ENCODE assay signal across 16 cellular contexts in the genomic region with DNA sequence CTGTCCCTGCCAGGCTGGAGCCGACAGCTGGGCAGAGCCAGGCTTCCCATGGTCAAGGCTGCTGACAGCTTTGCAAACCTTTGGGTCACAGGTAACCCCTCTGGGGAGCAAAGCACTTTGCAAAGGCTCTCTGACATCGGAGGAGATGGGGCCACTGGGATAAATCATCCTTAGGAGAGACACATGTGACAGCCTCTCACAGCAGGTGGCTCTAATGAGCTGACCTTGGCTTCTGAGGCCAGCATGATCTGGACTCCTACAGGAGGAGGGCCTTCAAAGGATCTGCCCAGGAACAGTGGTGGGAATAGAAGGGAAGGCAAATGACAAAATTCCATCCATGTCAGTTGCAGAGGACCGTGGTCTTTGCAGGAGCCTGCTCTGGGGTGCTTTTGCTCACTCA.
DNase-seq lines count a peak whose midpoint lies in the region; ATAC-seq and TF ChIP-seq lines count a peak whose summit lies in the region.
"Had no signal": no experiment of that assay in that cellular context is flagged by ENCODE, and none has a peak within 500 bp of the region (broad histone marks: within the 10 kb centered on the region; RNA-seq: fewer than 3 reads in every experiment).

No MANE protein-coding gene starts in this region.

- H2BK12ac ChIP-seq in neuronal stem cell (ENCODE audit: low read length): no peak overlapping the region

- H3K27ac ChIP-seq in coronary artery: no peak overlapping the region
- H3K27ac ChIP-seq in neuronal stem cell (replicated peaks; ENCODE audit: low read length): no peak overlapping the region

- peak overlapping the region; percentile 8 for H2BK120ac ChIP-seq in neuronal stem cell (ENCODE audit: low read depth, low read length)

- DNase-seq in coronary artery (ENCODE audit: low spot score) (peak; percentile 40), left kidney (ENCODE audit: low read depth, low spot score) (peak; percentile 53), neuronal stem cell (ENCODE audit: low spot score) (no peak), NCI-H2107 (lab: John Stamatoyannopoulos, UW) (no peak)
- DNase-seq in activated T-cell treated with anti-CD3 and anti-CD28 coated beads, Interleukin-2, amount 50 U/mL, for 4 hours: no peak
- DNase-seq: ACHN; BE2C; C1 segment of cervical spinal cord; Caco-2; CD4-positive, CD25-positive, alpha-beta regulatory T cell; GOT3; H7; HFFc6 had no signal

- no peak overlapping the region for H3K9ac ChIP-seq in neuronal stem cell (ENCODE audit: low read depth, low read length, poor library complexity)

- H3K27me3 ChIP-seq in neuronal stem cell (ENCODE audit: control insufficient read depth in 3 of 3, insufficient read depth in 3 of 3, low read depth in 1 of 3, low read length in 3 of 3): no peaks in the 10 kb centered on the region
- H3K27me3 ChIP-seq: BE2C had no signal

- H2BK5ac ChIP-seq in neuronal stem cell (ENCODE audit: low read length): no peak overlapping the region

- no peaks in the 10 kb centered on the region for H3K9me3 Mint-ChIP-seq in activated T-cell treated with anti-CD3 and anti-CD28 coated beads, Interleukin-2, amount 50 U/mL, for 4 hours

- no peaks in the 10 kb centered on the region for H3K4me1 Mint-ChIP-seq in activated T-cell treated with anti-CD3 and anti-CD28 coated beads, Interleukin-2, amount 50 U/mL, for 4 hours (ENCODE audit: low read depth)
- H3K4me1 Mint-ChIP-seq: CD4-positive, CD25-positive, alpha-beta regulatory T cell had no signal

- no peak overlapping the region for H3K4ac ChIP-seq in neuronal stem cell (ENCODE audit: low read length)

- H3K4me3 ChIP-seq in coronary artery (no peak overlapping the region), neuronal stem cell (ENCODE audit: low read length in 2 of 2) (no peak overlapping the region)

- no peak overlapping the region for H3K14ac ChIP-seq in neuronal stem cell (ENCODE audit: low read length)

- H2BK15ac ChIP-seq in neuronal stem cell (ENCODE audit: low read length): no peak overlapping the region

- H3K4me1 ChIP-seq in neuronal stem cell (ENCODE audit: control insufficient read depth in 2 of 2, insufficient read depth in 1 of 2, low read depth in 1 of 2, low read length in 2 of 2): peaks cover 0 to 4% of the 10 kb centered on the region in 2 donors
- H3K4me1 ChIP-seq: BE2C, Caco-2 had no signal

- H3K36me3 ChIP-seq in neuronal stem cell (replicated peaks in 1 of 2; ENCODE audit: control insufficient read depth in 2 of 2, insufficient read depth in 2 of 2, low read length in 2 of 2): no peaks in the 10 kb centered on the region
- H3K36me3 ChIP-seq: BE2C had no signal

- H3K36me3 Mint-ChIP-seq in activated T-cell treated with anti-CD3 and anti-CD28 coated beads, Interleukin-2, amount 50 U/mL, for 4 hours (ENCODE audit: insufficient read depth): no peaks in the 10 kb centered on the region
- H3K36me3 Mint-ChIP-seq: CD4-positive, CD25-positive, alpha-beta regulatory T cell had no signal

- H3K18ac ChIP-seq in neuronal stem cell (ENCODE audit: low read length): no peak overlapping the region

- H4K8ac ChIP-seq in neuronal stem cell (ENCODE audit: low read depth, low read length): no peak overlapping the region

- no peaks in the 10 kb centered on the region for H3K9me3 ChIP-seq in neuronal stem cell (replicated peaks in 1 of 2; ENCODE audit: control insufficient read depth in 2 of 2, insufficient read depth in 1 of 2, low read depth in 1 of 2, low read length in 2 of 2)
- H3K9me3 ChIP-seq: BE2C, Caco-2 had no signal

- WGBS in neuronal stem cell (ENCODE audit: extremely low coverage in 2 of 2, insufficient read length in 2 of 2, insufficient replicate concordance in 1 of 2), 2 donors: no CpG with 5 or more reads among the region's 3 CpGs

- no peak overlapping the region for H3K23ac ChIP-seq in neuronal stem cell (ENCODE audit: low read depth, low read length, poor library complexity)

- no peaks in the 10 kb centered on the region for H3K27me3 Mint-ChIP-seq in activated T-cell treated with anti-CD3 and anti-CD28 coated beads, Interleukin-2, amount 50 U/mL, for 4 hours (ENCODE audit: low read depth)

- H3K79me1 ChIP-seq in neuronal stem cell (ENCODE audit: low read depth, low read length): no peaks in the 10 kb centered on the region

- no peak overlapping the region for H3K4me3 Mint-ChIP-seq in activated T-cell treated with anti-CD3 and anti-CD28 coated beads, Interleukin-2, amount 50 U/mL, for 4 hours
- H3K4me3 Mint-ChIP-seq: CD4-positive, CD25-positive, alpha-beta regulatory T cell; HFFc6 had no signal

- H4K91ac ChIP-seq in neuronal stem cell (ENCODE audit: low read depth, low read length, poor library complexity): no peak overlapping the region

- ATAC-seq in GM19463 (IDR thresholded peaks at IDR 0.05; ENCODE audit: unreplicated experiment): no peak
- ATAC-seq in activated T-cell treated with anti-CD3 and anti-CD28 coated beads, Interleukin-2, amount 50 U/mL, for 4 hours: no peak
- no peak for ATAC-seq in GM19328 (IDR thresholded peaks at IDR 0.05; ENCODE audit: unreplicated experiment)
- ATAC-seq: HCT116 had no signal

- H2AK5ac ChIP-seq in neuronal stem cell (ENCODE audit: low read depth, low read length): no peak overlapping the region

- H3K4me2 ChIP-seq in neuronal stem cell (ENCODE audit: insufficient read depth, low read length, poor library complexity, severe bottlenecking): no peak overlapping the region

- no peak overlapping the region for H2AFZ ChIP-seq in neuronal stem cell (ENCODE audit: low read length)

- no peak for TF ChIP-seq CTCF in coronary artery (IDR thresholded peaks at IDR 0.05)

Comparison
In these comparisons a context has a peak if more than half of its experiments do, and no peak if none do; other contexts are left out.
1. DNase-seq: peak in coronary artery (single experiment) and left kidney (single experiment); none in neuronal stem cell (single experiment), activated T-cell treated with anti-CD3 and anti-CD28 coated beads, Interleukin-2, amount 50 U/mL, for 4 hours (single experiment) and NCI-H2107 (single experiment).